In genomic region chr7:108442039-108442568, GRCh38 we compare ENCODE assay signal across 11 cellular contexts. TPM values are rescaled to one million over a fixed set of nuclear protein-coding genes. Genes with fewer than 3 reads are reported as not detected.
DNase-seq lines count a peak whose midpoint lies in the region; ATAC-seq and TF ChIP-seq lines count a peak whose summit lies in the region.
"Had no signal": no experiment of that assay in that cellular context is flagged by ENCODE, and none has a peak within 500 bp of the region (broad histone marks: within the 10 kb centered on the region; RNA-seq: fewer than 3 reads in every experiment).

No MANE protein-coding gene starts in this region.

- DNase-seq in BE2C (peak; percentile 69), HCT116 (ENCODE audit: low read depth, low spot score) (peak; percentile 7), NCI-H524 treated with DMSO at 0.1 percent for 48 hours (lab: John Stamatoyannopoulos, UW) (peak; percentile 21), epithelial cell of esophagus (ENCODE audit: low read depth) (peak; percentile 82), 8988T (no peak), GOT3 (lab: John Stamatoyannopoulos, UW) (no peak)
- DNase-seq in activated effector memory CD4-positive, alpha-beta T cell treated with anti-CD3 and anti-CD28 coated beads, Interleukin-2, amount 50 U/mL, for 16 hours = no peak
- DNase-seq: activated effector memory CD4-positive, alpha-beta T cell treated with Interleukin-2 at 50 U/mL for 16 hours; KG1; SW 1271 had no signal

- H4K20me1 ChIP-seq in HCT116 (ENCODE audit: insufficient read depth) = no peaks in the 10 kb centered on the region

- H3K4me2 ChIP-seq in HCT116 (ENCODE audit: low read length) = no peak overlapping the region

- no peak overlapping the region for H3K27ac ChIP-seq in HCT116 (ENCODE audit: low read depth, low read length)

- H3K9me3 ChIP-seq in BE2C (no peaks in the 10 kb centered on the region), HCT116 (ENCODE audit: control insufficient read depth in 1 of 2, insufficient read depth in 1 of 2, low read depth in 1 of 2, low read length in 2 of 2) (no peaks in the 10 kb centered on the region)

- H3K9me2 ChIP-seq in HCT116 (ENCODE audit: insufficient read depth) = no peaks in the 10 kb centered on the region; the same call in 1 of the 2 replicates

- H3K4me1 ChIP-seq in BE2C (peaks cover 36% of the 10 kb centered on the region), HCT116 (ENCODE audit: control insufficient read depth in 1 of 2, insufficient read depth in 2 of 2, low read length in 2 of 2) (no peaks in the 10 kb centered on the region)

- no peak for TF ChIP-seq CTCF in BE2C (IDR thresholded peaks at IDR 0.05; ENCODE audit: low read depth, low read length)
- TF ChIP-seq CTCF in HCT116 (IDR thresholded peaks at IDR 0.05 in 2 of 3, conservative IDR thresholded peaks at IDR 0.05 in 1 of 3; ENCODE audit: borderline replicate concordance in 1 of 3, insufficient read depth in 1 of 3, low read depth in 2 of 3, low read length in 2 of 3) = no peak
- no peak for TF ChIP-seq CTCF in epithelial cell of esophagus (IDR thresholded peaks at IDR 0.05; ENCODE audit: insufficient read depth, low read depth, low read length, missing control alignments)

- peak; percentile 57 for ATAC-seq in HCT116
- no peak for ATAC-seq in HG03521 (IDR thresholded peaks at IDR 0.05; ENCODE audit: unreplicated experiment)

- H3K36me3 ChIP-seq in BE2C (peaks cover under 1% of the 10 kb centered on the region; the same call in 1 of the 2 replicates), HCT116 (ENCODE audit: control insufficient read depth in 1 of 2, insufficient read depth in 2 of 2, low read length in 2 of 2) (no peaks in the 10 kb centered on the region)

- H2AFZ ChIP-seq in HCT116 (ENCODE audit: low read depth, low read length, poor library complexity, severe bottlenecking) = no peak overlapping the region

- BruUV-seq in HCT116 (replicated peaks; lab: Mats Ljungman, UMichigan) = no TSS peak

- TF ChIP-seq RAD21 in HCT116 (IDR thresholded peaks at IDR 0.05; ENCODE audit: low read depth) = no peak

- POLR2A ChIA-PET in HCT116 (lab: Charles Lee) = no interaction called here

- RAD21 ChIA-PET in HCT116 (lab: Charles Lee; ENCODE audit: low non-redundant PET in 1 of 2, low total read pairs in 2 of 2, uncharacterized antibody in 2 of 2, unreplicated experiment in 2 of 2) = no interaction called here

- H3K4me3 ChIP-seq in BE2C (ENCODE audit: low read depth, low read length) (no peak overlapping the region), HCT116 (replicated peaks in 1 of 2; ENCODE audit: low read depth in 1 of 2, low read length in 2 of 2) (no peak overlapping the region), epithelial cell of esophagus (ENCODE audit: low read length) (no peak overlapping the region)

- CTCF ChIA-PET in HCT116 (lab: Charles Lee) = interaction anchor here (1.3 kb wide), 1 partner anchor 55 kb away, joined by 3 read pairs; no protein-coding TSS in a partner anchor

- H3K9ac ChIP-seq in HCT116 (ENCODE audit: low read length) = no peak overlapping the region

- H3K79me2 ChIP-seq in HCT116 (ENCODE audit: insufficient read depth, low read length) = no peaks in the 10 kb centered on the region

- intact Hi-C loops in HCT116 (cut with micrococcal nuclease) = no loop called here

- no peaks in the 10 kb centered on the region for H3K27me3 ChIP-seq in BE2C
- no peaks in the 10 kb centered on the region for H3K27me3 ChIP-seq in HCT116 (ENCODE audit: insufficient read depth, low read length)

- no peak for TF ChIP-seq POLR2A in HCT116 (IDR thresholded peaks at IDR 0.05; ENCODE audit: borderline replicate concordance, extremely low read depth, insufficient read depth, insufficient read length)

TF ChIP-seq in HCT116, 20 proteins besides CTCF, POLR2A, EP300 and RAD21:
- TF ChIP-seq YY1 (IDR thresholded peaks at IDR 0.05; ENCODE audit: extremely low read depth, insufficient replicate concordance, low read depth, low read length) (no peak), JUND (IDR thresholded peaks at IDR 0.05) (peak; percentile 26; the same call in 1 of the 2 replicates)

RNA-seq across cellular contexts. Expression of gene NRCAM, which starts 14.1 kb away (rescaled TPM):
- polyA plus RNA-seq in BE2C (2012; ENCODE audit: insufficient read depth, insufficient read length, low read depth) = 134 TPM
- 0.15 TPM for total RNA-seq in HCT116 (2021; ENCODE audit: unreplicated experiment)
- polyA plus RNA-seq in HCT116 (2012) = 0.03 and 0.04 TPM in 2 replicates

Comparison
In these comparisons a context has a peak if more than half of its experiments do, and no peak if none do; other contexts are left out.
1. DNase-seq: peak in BE2C (single experiment), HCT116 (single experiment), NCI-H524 treated with DMSO at 0.1 percent for 48 hours (single experiment) and epithelial cell of esophagus (single experiment); none in 8988T (single experiment), GOT3 (single experiment) and activated effector memory CD4-positive, alpha-beta T cell treated with anti-CD3 and anti-CD28 coated beads, Interleukin-2, amount 50 U/mL, for 16 hours (single experiment).